11 cellular contexts compared by ENCODE assay signal in genomic region chr5:68268363-68269130, GRCh38. TPM values are rescaled to one million over a fixed set of nuclear protein-coding genes. Genes with fewer than 3 reads are reported as not detected.
DNase-seq lines count a peak whose midpoint lies in the region; ATAC-seq, FAIRE-seq and TF ChIP-seq lines count a peak whose summit lies in the region.
"Had no signal": no experiment of that assay in that cellular context is flagged by ENCODE, and none has a peak within 500 bp of the region (broad histone marks: within the 10 kb centered on the region; RNA-seq: fewer than 3 reads in every experiment).

No MANE protein-coding gene starts in this region.

- no peaks in the 10 kb centered on the region for H3K36me3 Mint-ChIP-seq in activated CD4-positive, alpha-beta memory T cell treated with anti-CD3 and anti-CD28 coated beads for 36 hours

- H3K27me3 Mint-ChIP-seq in activated CD4-positive, alpha-beta memory T cell treated with anti-CD3 and anti-CD28 coated beads for 36 hours: no peaks in the 10 kb centered on the region

- DNase-seq in right cardiac atrium: peak in 1 of 3 donors; percentile 13
- no peak for DNase-seq in Right ventricle myocardium inferior (ENCODE audit: missing footprints)
- DNase-seq in activated CD4-positive, alpha-beta memory T cell treated with anti-CD3 and anti-CD28 coated beads for 36 hours: no peak
- no peak for DNase-seq in suprapubic skin (ENCODE audit: low spot score in 2 of 2)
- DNase-seq in pancreas: no peak
- no peak for DNase-seq in NCI-H1105 (lab: John Stamatoyannopoulos, UW)
- DNase-seq: COR-L47, NCI-H345 had no signal

- FAIRE-seq in pancreas (lab: Jason Lieb, UNC): no peak
- FAIRE-seq: TTC549 had no signal

- ATAC-seq in right cardiac atrium (no peak), Right ventricle myocardium inferior (no peak), GM21447 (IDR thresholded peaks at IDR 0.05; ENCODE audit: unreplicated experiment) (no peak), pancreas (no peak)

- H3K36me3 ChIP-seq in muscle layer of colon (ENCODE audit: insufficient read depth, low read length): no peaks in the 10 kb centered on the region
- H3K36me3 ChIP-seq in suprapubic skin: no peaks in the 10 kb centered on the region
- H3K36me3 ChIP-seq in pancreas: no peaks in the 10 kb centered on the region

- H3K27ac ChIP-seq in right cardiac atrium (ENCODE audit: low read length): peak overlapping the region; percentile 32
- peak overlapping the region; percentile 72 for H3K27ac ChIP-seq in muscle layer of colon (ENCODE audit: low read depth, low read length)
- no peak overlapping the region for H3K27ac ChIP-seq in suprapubic skin
- peak overlapping the region in 2 of 4 donors; percentile 20 to 40 for H3K27ac ChIP-seq in pancreas

- H3K9me3 Mint-ChIP-seq in activated CD4-positive, alpha-beta memory T cell treated with anti-CD3 and anti-CD28 coated beads for 36 hours: no peaks in the 10 kb centered on the region

- no peak for TF ChIP-seq EP300 in suprapubic skin (IDR thresholded peaks at IDR 0.05)

- WGBS in right cardiac atrium: 61% methylated on average over 7 of the region's 7 CpGs
- WGBS in suprapubic skin: 45% methylated on average over 7 of the region's 7 CpGs
- WGBS in pancreas, 2 donors: 78 to 80% methylated on average over 7 of the region's 7 CpGs

- TF ChIP-seq CTCF in suprapubic skin (IDR thresholded peaks at IDR 0.05) (no peak), pancreas (IDR thresholded peaks at IDR 0.05) (no peak)

- H3K9ac ChIP-seq in muscle layer of colon (ENCODE audit: low read length): no peak overlapping the region

- POLR2A ChIA-PET in activated CD4-positive, alpha-beta memory T cell treated with anti-CD3 and anti-CD28 coated beads for 36 hours (lab: Charles Lee): interaction anchor here (1.6 kb wide), 1 partner anchor 16 kb away, joined by 4 read pairs; no protein-coding TSS in a partner anchor

- H3K27me3 ChIP-seq in right cardiac atrium (ENCODE audit: control insufficient read depth, insufficient read depth) (no peaks in the 10 kb centered on the region), muscle layer of colon (ENCODE audit: control insufficient read depth in 1 of 2, insufficient read depth in 2 of 2, low read length in 2 of 2) (no peaks in the 10 kb centered on the region), suprapubic skin (no peaks in the 10 kb centered on the region), pancreas (no peaks in the 10 kb centered on the region)

- CTCF ChIA-PET in activated CD4-positive, alpha-beta memory T cell treated with anti-CD3 and anti-CD28 coated beads for 36 hours (lab: Charles Lee): interaction anchor here (0.9 to 1.8 kb wide), 3 partner anchors 11 to 18 kb away, joined by 3 to 7 read pairs (median 4); no protein-coding TSS in a partner anchor

- intact Hi-C loops in right cardiac atrium (cut with DNase I) (loop anchor here in 2 of 4 donors (10.0 kb wide), 2 partner anchors 54 to 454 kb away; partner anchors contain the start of gene PIK3R1 (in 1 of the 2)), Right ventricle myocardium inferior (cut with DNase I) (loop anchor here (5.0 kb wide), 2 partner anchors 461 to 576 kb away; no protein-coding TSS in a partner anchor), pancreas (cut with DNase I) (no loop called here)
- intact Hi-C loops in activated CD4-positive, alpha-beta memory T cell treated with anti-CD3 and anti-CD28 coated beads for 36 hours (cut with micrococcal nuclease): loop anchor here (1.0 to 2.0 kb wide), 3 partner anchors 8 to 54 kb away; partner anchors contain the start of gene PIK3R1

- peak overlapping the region; percentile 68 for H3K27ac Mint-ChIP-seq in activated CD4-positive, alpha-beta memory T cell treated with anti-CD3 and anti-CD28 coated beads for 36 hours

- peak overlapping the region; percentile 28 for H3K4me3 Mint-ChIP-seq in activated CD4-positive, alpha-beta memory T cell treated with anti-CD3 and anti-CD28 coated beads for 36 hours

- TF ChIP-seq POLR2A in suprapubic skin (IDR thresholded peaks at IDR 0.05): no peak

- H3K4me1 Mint-ChIP-seq in activated CD4-positive, alpha-beta memory T cell treated with anti-CD3 and anti-CD28 coated beads for 36 hours (ENCODE audit: low read depth): peaks cover 90% of the 10 kb centered on the region

- H3K9me3 ChIP-seq in right cardiac atrium (ENCODE audit: control insufficient read depth, low read length): no peaks in the 10 kb centered on the region
- no peaks in the 10 kb centered on the region for H3K9me3 ChIP-seq in muscle layer of colon (ENCODE audit: low read length)
- no peaks in the 10 kb centered on the region for H3K9me3 ChIP-seq in suprapubic skin
- no peaks in the 10 kb centered on the region for H3K9me3 ChIP-seq in pancreas

- H3K4me1 ChIP-seq in right cardiac atrium (ENCODE audit: control insufficient read depth, insufficient read depth, low read length) (peaks cover 25% of the 10 kb centered on the region), muscle layer of colon (ENCODE audit: insufficient read depth, low read length) (peaks cover 95% of the 10 kb centered on the region), suprapubic skin (peaks cover 96% of the 10 kb centered on the region), pancreas (peaks cover 18 to 48% (median 40%) of the 10 kb centered on the region in 3 donors)

- H3K4me3 ChIP-seq in right cardiac atrium (ENCODE audit: low read length) (no peak overlapping the region), muscle layer of colon (ENCODE audit: low read depth in 1 of 2, low read length in 2 of 2) (peak overlapping the region in 1 of 2 donors; percentile 33), suprapubic skin (no peak overlapping the region), pancreas (no peak overlapping the region)

RNA-seq across cellular contexts. Expression of gene PIK3R1, which starts 53.0 kb away (rescaled TPM):
- total RNA-seq in right cardiac atrium (100 to 1,000 TPM in 3 of 4 donors, 10 to 100 TPM in 1; 64.9 to 170 (median 116) TPM), Right ventricle myocardium inferior (113 TPM), suprapubic skin (100 to 1,000 TPM in 3 of 4 donors, 10 to 100 TPM in 1; 96.5 to 257 (median 181) TPM), pancreas (10 to 100 TPM; 14.4 to 31.5 (median 20.1) TPM)
- polyA plus RNA-seq in right cardiac atrium (29.7 TPM), pancreas (1 to 10 TPM; 4.2 to 6.3 TPM)
- 10 to 100 TPM; 35.3 to 40.9 TPM for total RNA-seq in activated CD4-positive, alpha-beta memory T cell treated with anti-CD3 and anti-CD28 coated beads for 36 hours

Comparison
In these comparisons a context has a peak if more than half of its experiments do, and no peak if none do; other contexts are left out.
1. intact Hi-C loops: an anchor here in Right ventricle myocardium inferior (5.0 kb wide) and activated CD4-positive, alpha-beta memory T cell treated with anti-CD3 and anti-CD28 coated beads for 36 hours (1.0 to 2.0 kb wide); none called in pancreas.